Comparison of ENCODE assay signal across 8 cellular contexts in the genomic region with DNA sequence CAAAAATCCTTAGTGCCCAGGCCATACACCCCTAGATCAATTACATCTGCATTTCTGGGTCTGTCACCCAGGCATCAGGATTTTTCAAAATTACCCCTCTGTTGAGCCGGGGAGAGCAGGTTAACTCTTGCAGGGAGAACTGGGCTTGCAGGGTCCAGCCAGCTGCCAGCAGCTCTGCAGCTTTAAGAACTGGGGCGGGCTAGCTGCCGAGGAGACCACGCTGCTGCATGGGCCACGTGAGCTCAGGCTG. TPM values are rescaled to one million over a fixed set of nuclear protein-coding genes. Genes with fewer than 3 reads are reported as not detected.
DNase-seq lines count a peak whose midpoint lies in the region; ATAC-seq and TF ChIP-seq lines count a peak whose summit lies in the region.

A gene with protein sequence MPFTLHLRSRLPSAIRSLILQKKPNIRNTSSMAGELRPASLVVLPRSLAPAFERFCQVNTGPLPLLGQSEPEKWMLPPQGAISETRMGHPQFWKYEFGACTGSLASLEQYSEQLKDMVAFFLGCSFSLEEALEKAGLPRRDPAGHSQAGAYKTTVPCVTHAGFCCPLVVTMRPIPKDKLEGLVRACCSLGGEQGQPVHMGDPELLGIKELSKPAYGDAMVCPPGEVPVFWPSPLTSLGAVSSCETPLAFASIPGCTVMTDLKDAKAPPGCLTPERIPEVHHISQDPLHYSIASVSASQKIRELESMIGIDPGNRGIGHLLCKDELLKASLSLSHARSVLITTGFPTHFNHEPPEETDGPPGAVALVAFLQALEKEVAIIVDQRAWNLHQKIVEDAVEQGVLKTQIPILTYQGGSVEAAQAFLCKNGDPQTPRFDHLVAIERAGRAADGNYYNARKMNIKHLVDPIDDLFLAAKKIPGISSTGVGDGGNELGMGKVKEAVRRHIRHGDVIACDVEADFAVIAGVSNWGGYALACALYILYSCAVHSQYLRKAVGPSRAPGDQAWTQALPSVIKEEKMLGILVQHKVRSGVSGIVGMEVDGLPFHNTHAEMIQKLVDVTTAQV (plus strand): TSS at position 245 of the 250 bp plus-strand sequence. CDS start 46,222 bp downstream, outside the sequence.

- peaks cover 66% of the 10 kb centered on the region for H3K4me1 Mint-ChIP-seq in activated CD8-positive, alpha-beta memory T cell treated with anti-CD3 and anti-CD28 coated beads, Interleukin-2, amount 10 ng/mL, durations not matched to agents 7 days and 5 days
- peaks cover 27% of the 10 kb centered on the region for H3K4me1 Mint-ChIP-seq in MCF 10A (ENCODE audit: insufficient read depth, unreplicated experiment)

- no peak for TF ChIP-seq CTCF in MCF 10A (IDR thresholded peaks at IDR 0.05; ENCODE audit: unreplicated experiment)

- peak within 1 kb of the TSS; percentile 98 for H3K4me3 Mint-ChIP-seq in activated CD8-positive, alpha-beta memory T cell treated with anti-CD3 and anti-CD28 coated beads, Interleukin-2, amount 10 ng/mL, durations not matched to agents 7 days and 5 days
- peak within 1 kb of the TSS; percentile 81 for H3K4me3 Mint-ChIP-seq in MCF 10A (ENCODE audit: unreplicated experiment)

- H3K27ac Mint-ChIP-seq in activated CD8-positive, alpha-beta memory T cell treated with anti-CD3 and anti-CD28 coated beads, Interleukin-2, amount 10 ng/mL, durations not matched to agents 7 days and 5 days: peak within 1 kb of the TSS; percentile 96
- H3K27ac Mint-ChIP-seq in MCF 10A (ENCODE audit: low read depth, unreplicated experiment): peak within 1 kb of the TSS; percentile 74

- peaks cover 40% of the 10 kb centered on the region for H3K36me3 Mint-ChIP-seq in activated CD8-positive, alpha-beta memory T cell treated with anti-CD3 and anti-CD28 coated beads, Interleukin-2, amount 10 ng/mL, durations not matched to agents 7 days and 5 days
- peaks cover 5% of the 10 kb centered on the region for H3K36me3 Mint-ChIP-seq in MCF 10A (ENCODE audit: insufficient read depth, unreplicated experiment)

- intact Hi-C loops in MCF 10A (cut with micrococcal nuclease): no loop called here

- no TSS peak for BruUV-seq in MCF 10A (replicated peaks; lab: Mats Ljungman, UMichigan)

- CTCF ChIA-PET in activated CD8-positive, alpha-beta memory T cell treated with anti-CD3 and anti-CD28 coated beads, Interleukin-2, amount 10 ng/mL, durations not matched to agents 7 days and 5 days (lab: Charles Lee): interaction anchor here (0.9 to 5.7 kb wide), 15 partner anchors 8 to 224 kb away, joined by 3 to 125 read pairs (median 5); a partner anchor contains a TSS
- CTCF ChIA-PET in MCF 10A (lab: Yijun Ruan, JAX): interaction anchor here (0.5 kb wide), 1 partner anchor 781 kb away, joined by 3 read pairs; no protein-coding TSS in a partner anchor

- ATAC-seq in activated CD8-positive, alpha-beta memory T cell treated with anti-CD3 and anti-CD28 coated beads, Interleukin-2, amount 10 ng/mL, durations not matched to agents 7 days and 5 days: peak; percentile 80
- peak; percentile 61 for ATAC-seq in HG02852 (IDR thresholded peaks at IDR 0.05; ENCODE audit: unreplicated experiment)

- H3K9me3 Mint-ChIP-seq in activated CD8-positive, alpha-beta memory T cell treated with anti-CD3 and anti-CD28 coated beads, Interleukin-2, amount 10 ng/mL, durations not matched to agents 7 days and 5 days (ENCODE audit: low read depth): no peaks in the 10 kb centered on the region
- no peaks in the 10 kb centered on the region for H3K9me3 Mint-ChIP-seq in MCF 10A (ENCODE audit: unreplicated experiment)

- H3K27me3 Mint-ChIP-seq in activated CD8-positive, alpha-beta memory T cell treated with anti-CD3 and anti-CD28 coated beads, Interleukin-2, amount 10 ng/mL, durations not matched to agents 7 days and 5 days: no peaks in the 10 kb centered on the region
- no peaks in the 10 kb centered on the region for H3K27me3 Mint-ChIP-seq in MCF 10A (ENCODE audit: insufficient read depth, unreplicated experiment)

- DNase-seq in activated CD8-positive, alpha-beta memory T cell treated with anti-CD3 and anti-CD28 coated beads, Interleukin-2, amount 10 ng/mL, durations not matched to agents 7 days and 5 days: peak; percentile 93
- DNase-seq in activated CD8-positive, alpha-beta memory T cell treated with anti-CD3 and anti-CD28 coated beads, Interleukin-2, amount 50 U/mL, for 4 hours: no peak
- DNase-seq in NCI-H82 treated with DMSO at 0.1 percent for 48 hours (lab: John Stamatoyannopoulos, UW; ENCODE audit: unreplicated experiment): peak; percentile 62
- peak; percentile 58 for DNase-seq in MCF 10A (ENCODE audit: unreplicated experiment)
- DNase-seq in iPS-NIHi7 (ENCODE audit: extremely low spot score): peak; percentile 89
- DNase-seq in stimulated activated CD4-positive, alpha-beta T cell treated with anti-CD3 and anti-CD28 coated beads, Interleukin-15, amount 100 ng/mL, for 24 hours: peak; percentile 79
- no peak for DNase-seq in NCI-H748 (lab: John Stamatoyannopoulos, UW; ENCODE audit: unreplicated experiment)

- POLR2A ChIA-PET in MCF 10A (lab: Yijun Ruan, JAX): interaction anchor here (0.7 to 4.1 kb wide), 10 partner anchors 12 to 189 kb away, joined by 3 to 39 read pairs (median 4); a partner anchor contains a TSS

RNA-seq across cellular contexts. Expression of the gene that starts here (rescaled TPM):
- total RNA-seq in activated CD8-positive, alpha-beta memory T cell treated with anti-CD3 and anti-CD28 coated beads, Interleukin-2, amount 10 ng/mL, durations not matched to agents 7 days and 5 days: 100 to 1,000 TPM; 113 to 176 TPM
- total RNA-seq in MCF 10A (2022): 11.3 and 11.7 TPM in 2 replicates

Comparison
In these comparisons a context has a peak if more than half of its experiments do, and no peak if none do; other contexts are left out.
1. DNase-seq: peak in activated CD8-positive, alpha-beta memory T cell treated with anti-CD3 and anti-CD28 coated beads, Interleukin-2, amount 10 ng/mL, durations not matched to agents 7 days and 5 days (single experiment), NCI-H82 treated with DMSO at 0.1 percent for 48 hours (single experiment), MCF 10A (single experiment), iPS-NIHi7 (single experiment) and stimulated activated CD4-positive, alpha-beta T cell treated with anti-CD3 and anti-CD28 coated beads, Interleukin-15, amount 100 ng/mL, for 24 hours (single experiment); none in activated CD8-positive, alpha-beta memory T cell treated with anti-CD3 and anti-CD28 coated beads, Interleukin-2, amount 50 U/mL, for 4 hours (single experiment) and NCI-H748 (single experiment).